In genomic region chr2:34159891-34160290, GRCh38 we compare ENCODE assay signal across 30 cellular contexts.
"Had no signal": no experiment of that assay in that cellular context is flagged by ENCODE, and none has a peak within 500 bp of the region (broad histone marks: within the 10 kb centered on the region; RNA-seq: fewer than 3 reads in every experiment).

No MANE protein-coding gene starts in this region.

- H3K4me3 ChIP-seq: adrenal gland, ascending aorta, body of pancreas, breast epithelium, cardiac muscle cell had no signal

- H3K36me3 ChIP-seq: adrenal gland, ascending aorta, brain microvascular endothelial cell, breast epithelium, cardiac muscle cell had no signal

- H3K27ac ChIP-seq: adrenal gland, ascending aorta, body of pancreas, brain microvascular endothelial cell, breast epithelium, cardiac muscle cell had no signal

- H3K9me3 ChIP-seq: adrenal gland, ascending aorta, body of pancreas, breast epithelium had no signal

- DNase-seq: activated effector memory CD4-positive, alpha-beta T cell treated with anti-CD3 and anti-CD28 coated beads, Interleukin-2, amount 50 U/mL, for 16 hours; activated effector memory CD4-positive, alpha-beta T cell treated with Interleukin-2 at 50 U/mL for 16 hours; activated gamma-delta T cell; activated gamma-delta T cell treated with Interleukin-2 at 50 U/mL for 16 hours; activated naive CD4-positive, alpha-beta T cell; activated naive CD4-positive, alpha-beta T cell treated with anti-CD3 and anti-CD28 coated beads for 36 hours; activated naive CD4-positive, alpha-beta T cell treated with anti-CD3 and anti-CD28 coated beads, Interleukin-2, amount 10 ng/mL, durations not matched to agents 7 days and 5 days; activated naive CD4-positive, alpha-beta T cell treated with anti-CD3 and anti-CD28 coated beads, Interleukin-2, amount 50 U/mL, for 16 hours; activated naive CD4-positive, alpha-beta T cell treated with Interleukin-2 at 50 U/mL for 16 hours; activated naive CD8-positive, alpha-beta T cell treated with anti-CD3 and anti-CD28 coated beads for 36 hours; activated naive CD8-positive, alpha-beta T cell treated with anti-CD3 and anti-CD28 coated beads, Interleukin-2, amount 10 ng/mL, durations not matched to agents 7 days and 5 days; activated naive CD8-positive, alpha-beta T cell treated with anti-CD3 and anti-CD28 coated beads, Interleukin-2, amount 50 U/mL, for 24 hours; activated T-cell treated with anti-CD3 and anti-CD28 coated beads, Interleukin-2, amount 50 U/mL, for 1 hour; activated T-cell treated with anti-CD3 and anti-CD28 coated beads, Interleukin-2, amount 50 U/mL, for 24 hours; activated T-cell treated with anti-CD3 and anti-CD28 coated beads, Interleukin-2, amount 50 U/mL, for 4 hours; activated T-cell treated with anti-CD3 and anti-CD28 coated beads, Interleukin-2, amount 50 U/mL, for 48 hours; activated T-cell treated with anti-CD3 and anti-CD28 coated beads, Interleukin-2, amount 50 U/mL, for 72 hours; adrenal gland; amniotic stem cell; amygdala; anterior cingulate cortex; aorta; body of pancreas; brain microvascular endothelial cell; caudate nucleus; central memory CD4-positive, alpha-beta T cell; cerebellar nuclear complex had no signal
